17 cellular contexts compared by ENCODE assay signal in genomic region chr2:240503375-240503774, GRCh38.
"Had no signal": no experiment of that assay in that cellular context is flagged by ENCODE, and none has a peak within 500 bp of the region (broad histone marks: within the 10 kb centered on the region; RNA-seq: fewer than 3 reads in every experiment).

No MANE protein-coding gene starts in this region.

- H3K9me3 Mint-ChIP-seq: activated naive CD4-positive, alpha-beta T cell treated with anti-CD3 and anti-CD28 coated beads for 36 hours; activated naive CD8-positive, alpha-beta T cell treated with anti-CD3 and anti-CD28 coated beads, Interleukin-2, amount 50 U/mL, for 24 hours; mesothelial cell of epicardium; nephron; stimulated activated naive CD8-positive, alpha-beta T cell treated with anti-CD3 and anti-CD28 coated beads, Interleukin-15, amount 100 ng/mL, for 72 hours had no signal

- H3K4me3 ChIP-seq: heart right ventricle, tibial artery had no signal

- H3K36me3 Mint-ChIP-seq: mesothelial cell of epicardium had no signal

- DNase-seq: activated CD4-positive, alpha-beta T cell treated with anti-CD3 and anti-CD28 coated beads for 36 hours; activated CD4-positive, alpha-beta T cell treated with anti-CD3 and anti-CD28 coated beads, Interleukin-2, amount 50 U/mL, for 48 hours; activated effector memory CD4-positive, alpha-beta T cell treated with Interleukin-2 at 50 U/mL for 16 hours; activated naive CD4-positive, alpha-beta T cell treated with anti-CD3 and anti-CD28 coated beads for 36 hours; activated naive CD8-positive, alpha-beta T cell treated with anti-CD3 and anti-CD28 coated beads, Interleukin-2, amount 50 U/mL, for 24 hours; cerebellar nuclear complex; effector CD4-positive, alpha-beta T cell; erythroblast; foreskin fibroblast; heart right ventricle; stimulated activated CD4-positive, alpha-beta T cell treated with anti-CD3 and anti-CD28 coated beads, Interleukin-12 subunit alpha, Interleukin-12 subunit beta, amount 100 ng/mL, for 4 hours; stimulated activated CD4-positive, alpha-beta T cell treated with anti-CD3 and anti-CD28 coated beads, Interleukin-4, amount 100 ng/mL, for 4 hours; stimulated activated naive CD8-positive, alpha-beta T cell treated with anti-CD3 and anti-CD28 coated beads, Interleukin-15, amount 100 ng/mL, for 72 hours; T-helper 9 cell; tibial artery had no signal

- H3K27ac ChIP-seq: heart right ventricle, tibial artery had no signal

- H3K27me3 Mint-ChIP-seq: activated CD4-positive, alpha-beta T cell treated with anti-CD3 and anti-CD28 coated beads for 36 hours; activated naive CD8-positive, alpha-beta T cell treated with anti-CD3 and anti-CD28 coated beads, Interleukin-2, amount 50 U/mL, for 24 hours; stimulated activated naive CD8-positive, alpha-beta T cell treated with anti-CD3 and anti-CD28 coated beads, Interleukin-15, amount 100 ng/mL, for 72 hours had no signal

- H3K4me1 Mint-ChIP-seq: activated CD4-positive, alpha-beta T cell treated with anti-CD3 and anti-CD28 coated beads for 36 hours; activated naive CD8-positive, alpha-beta T cell treated with anti-CD3 and anti-CD28 coated beads, Interleukin-2, amount 50 U/mL, for 24 hours; mesothelial cell of epicardium; nephron; stimulated activated naive CD8-positive, alpha-beta T cell treated with anti-CD3 and anti-CD28 coated beads, Interleukin-15, amount 100 ng/mL, for 72 hours had no signal

- H3K4me3 Mint-ChIP-seq: activated CD4-positive, alpha-beta T cell treated with anti-CD3 and anti-CD28 coated beads for 36 hours; activated naive CD4-positive, alpha-beta T cell treated with anti-CD3 and anti-CD28 coated beads for 36 hours; activated naive CD8-positive, alpha-beta T cell treated with anti-CD3 and anti-CD28 coated beads, Interleukin-2, amount 50 U/mL, for 24 hours; mesothelial cell of epicardium; nephron; stimulated activated naive CD8-positive, alpha-beta T cell treated with anti-CD3 and anti-CD28 coated beads, Interleukin-15, amount 100 ng/mL, for 72 hours had no signal

- H3K27ac Mint-ChIP-seq: activated CD4-positive, alpha-beta T cell treated with anti-CD3 and anti-CD28 coated beads for 36 hours; activated naive CD4-positive, alpha-beta T cell treated with anti-CD3 and anti-CD28 coated beads for 36 hours; activated naive CD8-positive, alpha-beta T cell treated with anti-CD3 and anti-CD28 coated beads, Interleukin-2, amount 50 U/mL, for 24 hours; mesothelial cell of epicardium; nephron had no signal
